Comparison of ENCODE assay signal across 2 cellular contexts in genomic region chr1:113886417-113887391, GRCh38.
TF ChIP-seq lines count a peak whose summit lies in the region.

No MANE protein-coding gene starts in this region.

TF ChIP-seq in A549, 52 proteins besides CTCF, POLR2A, EP300 and RAD21:
- no peak for TF ChIP-seq ZFP36 (IDR thresholded peaks at IDR 0.05; ENCODE audit: borderline replicate concordance, partially characterized antibody)
- no peak for TF ChIP-seq CEBPB (IDR thresholded peaks at IDR 0.05)
- no peak for TF ChIP-seq RCOR1 (IDR thresholded peaks at IDR 0.05; ENCODE audit: low read depth, low read length)
- no peak for TF ChIP-seq FOXS1 (CRISPR knock-in tag; IDR thresholded peaks at IDR 0.05)
- no peak for TF ChIP-seq RARB (CRISPR knock-in tag; IDR thresholded peaks at IDR 0.05)
- no peak for TF ChIP-seq TFCP2L1 (CRISPR knock-in tag; IDR thresholded peaks at IDR 0.05)
- TF ChIP-seq HDAC2 (IDR thresholded peaks at IDR 0.05), result no peak
- TF ChIP-seq KDM1A (IDR thresholded peaks at IDR 0.05; ENCODE audit: low read depth), result no peak
- TF ChIP-seq HES2 (IDR thresholded peaks at IDR 0.05), result no peak
TF ChIP-seq in A549: peak in this region for 0.

TF ChIP-seq in HCT116, 20 proteins besides CTCF, POLR2A, EP300 and RAD21:
- TF ChIP-seq ZNF274 (IDR thresholded peaks at IDR 0.05; ENCODE audit: low read depth, low read length) (no peak), ATF3 (IDR thresholded peaks at IDR 0.05) (no peak), EGR1 (IDR thresholded peaks at IDR 0.05; ENCODE audit: low read depth) (no peak), JUND (IDR thresholded peaks at IDR 0.05) (no peak), SP1 (IDR thresholded peaks at IDR 0.05; ENCODE audit: low read depth) (no peak), YY1 (IDR thresholded peaks at IDR 0.05; ENCODE audit: extremely low read depth, insufficient replicate concordance, low read depth, low read length) (no peak), EZH2 (IDR thresholded peaks at IDR 0.05) (no peak), CBX3 (IDR thresholded peaks at IDR 0.05; ENCODE audit: low read depth) (no peak), FOSL1 (IDR thresholded peaks at IDR 0.05; ENCODE audit: low read depth) (no peak), TCF7L2 (IDR thresholded peaks at IDR 0.05; ENCODE audit: borderline replicate concordance, extremely low read depth, insufficient read depth, insufficient read length) (no peak), ZFX (IDR thresholded peaks at IDR 0.05) (no peak), POLR2AphosphoS5 (IDR thresholded peaks at IDR 0.05; ENCODE audit: low read depth, low read length) (no peak), SRF (IDR thresholded peaks at IDR 0.05; ENCODE audit: low read depth) (no peak), CEBPB (IDR thresholded peaks at IDR 0.05; ENCODE audit: low read depth) (no peak), EZH2phosphoT487 (IDR thresholded peaks at IDR 0.05; ENCODE audit: borderline replicate concordance) (no peak)
TF ChIP-seq in HCT116: peak in this region for 0.
